15 cellular contexts compared by ENCODE assay signal in the genomic region with DNA sequence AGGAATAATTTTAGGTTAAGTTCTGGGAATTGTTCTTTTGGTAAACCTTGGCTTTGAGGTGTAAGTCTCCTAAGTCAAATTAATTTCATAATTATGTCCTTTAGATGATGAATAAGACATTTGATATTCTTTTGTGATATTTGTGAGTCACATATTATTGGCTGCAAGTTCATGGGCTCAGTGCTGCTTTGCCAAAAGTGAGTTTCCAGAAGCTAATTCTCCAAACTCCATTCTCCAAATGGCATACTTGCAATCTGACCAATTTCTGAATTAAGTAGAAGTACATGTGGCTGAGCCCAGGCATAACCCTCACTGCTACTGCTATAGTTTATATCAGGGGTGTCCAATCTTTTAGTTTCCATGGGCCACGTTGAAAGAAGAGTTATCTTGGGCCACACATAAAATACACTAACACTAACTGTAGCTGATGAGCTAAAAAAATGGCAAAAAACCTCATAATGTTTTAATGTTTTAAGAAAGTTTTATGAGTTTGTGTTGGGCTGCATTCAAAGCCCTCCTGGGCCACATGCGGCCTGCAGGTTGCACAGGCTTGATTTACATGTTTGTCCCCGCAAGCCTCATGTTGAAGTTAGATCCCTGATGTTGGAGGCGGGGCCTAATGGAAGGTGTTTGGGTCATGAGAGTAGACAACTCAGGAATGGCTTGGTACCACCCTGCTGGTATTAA.
"Had no signal": no experiment of that assay in that cellular context is flagged by ENCODE, and none has a peak within 500 bp of the region (broad histone marks: within the 10 kb centered on the region; RNA-seq: fewer than 3 reads in every experiment).

No MANE protein-coding gene starts in this region.

- H3K27ac ChIP-seq: cardiac muscle cell, pancreas, skin epidermis, suprapubic skin had no signal

- H3K36me3 ChIP-seq: cardiac muscle cell, pancreas, suprapubic skin had no signal

- H3K4me3 ChIP-seq: cardiac muscle cell, lung, pancreas, skin epidermis, suprapubic skin had no signal

- H3K9me3 ChIP-seq: pancreas, suprapubic skin had no signal

- ATAC-seq: activated naive CD8-positive, alpha-beta T cell treated with anti-CD3 and anti-CD28 coated beads, Interleukin-2, amount 50 U/mL, for 24 hours; pancreas had no signal

- DNase-seq: activated CD4-positive, alpha-beta T cell treated with anti-CD3 and anti-CD28 coated beads for 1 hour; activated CD4-positive, alpha-beta T cell treated with anti-CD3 and anti-CD28 coated beads, Interleukin-2, amount 50 U/mL, for 48 hours; activated naive CD4-positive, alpha-beta T cell treated with anti-CD3 and anti-CD28 coated beads for 36 hours; activated naive CD8-positive, alpha-beta T cell treated with anti-CD3 and anti-CD28 coated beads, Interleukin-2, amount 50 U/mL, for 24 hours; aorta; immature natural killer cell; midbrain; pancreas; stimulated activated CD4-positive, alpha-beta T cell treated with anti-CD3 and anti-CD28 coated beads, Interleukin-15, amount 100 ng/mL, for 24 hours; stimulated activated CD4-positive, alpha-beta T cell treated with anti-CD3 and anti-CD28 coated beads, Interleukin-4, amount 100 ng/mL, for 1 hour; stimulated activated naive CD4-positive, alpha-beta T cell had no signal

- H3K4me1 ChIP-seq: pancreas had no signal

- H3K27me3 ChIP-seq: cardiac muscle cell, pancreas, suprapubic skin had no signal
